Comparison of ENCODE assay signal across 1 cellular context in genomic region chr2:6877402-6878305, GRCh38.
A peak's percentile ranks its signal among the peaks of the same experiment; 100 is the strongest.
TF ChIP-seq lines count a peak whose summit lies in the region.

Gene RSAD2, plus strand, starts transcription at chr2:6877777. Its CDS starts 24 bp downstream, at chr2:6877801.

TF ChIP-seq in liver, 16 proteins besides CTCF, POLR2A, EP300 and RAD21 (continued from another document):
- peak; percentile 52 for TF ChIP-seq SP1 (IDR thresholded peaks at IDR 0.05)
- peak; percentile 45 for TF ChIP-seq MAX (IDR thresholded peaks at IDR 0.05)
- TF ChIP-seq YY1 (IDR thresholded peaks at IDR 0.05), result peak; percentile 68
